Comparison of ENCODE assay signal across 8 cellular contexts in genomic region chr9:72363908-72364678, GRCh38. TPM values are rescaled to one million over a fixed set of nuclear protein-coding genes. Genes with fewer than 3 reads are reported as not detected.
DNase-seq lines count a peak whose midpoint lies in the region; ATAC-seq, FAIRE-seq and TF ChIP-seq lines count a peak whose summit lies in the region.

No MANE protein-coding gene starts in this region.

- no peak for TF ChIP-seq CTCF in GM10248 (IDR thresholded peaks at IDR 0.05; ENCODE audit: control extremely low read depth, extremely low read depth, low read depth, missing control alignments)
- no peak for TF ChIP-seq CTCF in WTC11 (IDR thresholded peaks at IDR 0.05)
- TF ChIP-seq CTCF in bronchial epithelial cell (IDR thresholded peaks at IDR 0.05; ENCODE audit: insufficient read depth, low read length, severe bottlenecking) = no peak

- no peaks in the 10 kb centered on the region for H3K9me3 Mint-ChIP-seq in WTC11

- FAIRE-seq in bronchial epithelial cell (lab: Jason Lieb, UNC) = no peak

- H3K9ac ChIP-seq in Karpas-422 (ENCODE audit: low read length) = peak overlapping the region; percentile 96

- peaks cover 46% of the 10 kb centered on the region for H3K4me1 Mint-ChIP-seq in WTC11

- H3K4me3 ChIP-seq in Karpas-422 (ENCODE audit: low read length) (peak overlapping the region; percentile 92), bronchial epithelial cell (ENCODE audit: low read depth, low read length) (peak overlapping the region; percentile 94)

- H3K27me3 ChIP-seq in Karpas-422 (ENCODE audit: low read length) (no peaks in the 10 kb centered on the region), bronchial epithelial cell (ENCODE audit: control insufficient read depth, insufficient read depth, low read length) (no peaks in the 10 kb centered on the region)

- H3K79me2 ChIP-seq in Karpas-422 (ENCODE audit: low read length) = peaks cover 59% of the 10 kb centered on the region

- no peaks in the 10 kb centered on the region for H3K27me3 Mint-ChIP-seq in WTC11 (ENCODE audit: low read depth)

- no peak overlapping the region for H2AFZ ChIP-seq in Karpas-422 (ENCODE audit: low read length)

- H3K36me3 ChIP-seq in Karpas-422 (ENCODE audit: insufficient read depth, low read length) = peaks cover 35% of the 10 kb centered on the region
- H3K36me3 ChIP-seq in bronchial epithelial cell (ENCODE audit: control insufficient read depth, insufficient read depth, low read length) = peaks cover 10% of the 10 kb centered on the region

- H3K4me3 Mint-ChIP-seq in WTC11 = peak overlapping the region; percentile 95

- peaks cover 42% of the 10 kb centered on the region for H3K36me3 Mint-ChIP-seq in WTC11

- H3K9me2 ChIP-seq in Karpas-422 (replicated peaks; ENCODE audit: insufficient read depth, low read length) = no peaks in the 10 kb centered on the region

- POLR2A ChIA-PET in GM10248 (lab: Yijun Ruan, JAX) (interaction anchor here (0.6 to 2.2 kb wide), 6 partner anchors 8 to 453 kb away, joined by 4 to 15 read pairs (median 8); partner anchors contain the start of genes ABHD17B and C9orf85), WTC11 (lab: Charles Lee) (interaction anchor here (0.7 to 1.8 kb wide), 2 partner anchors 8 to 234 kb away, joined by 4 to 7 read pairs; no protein-coding TSS in a partner anchor)

- peaks cover 40% of the 10 kb centered on the region for H4K20me1 ChIP-seq in Karpas-422 (ENCODE audit: insufficient read depth, low read depth, low read length)

- peak overlapping the region; percentile 36 for H3K27ac ChIP-seq in Karpas-422 (ENCODE audit: low read length)

- CTCF ChIA-PET in GM10248 (lab: Yijun Ruan, JAX) (interaction anchor here (1.6 kb wide), 1 partner anchor 228 kb away, joined by 4 read pairs; no protein-coding TSS in a partner anchor), WTC11 (lab: Charles Lee) (interaction anchor here (1.6 kb wide), 1 partner anchor 458 kb away, joined by 4 read pairs; no protein-coding TSS in a partner anchor)

- peak; percentile 44 for ATAC-seq in GM21723 (IDR thresholded peaks at IDR 0.05; ENCODE audit: unreplicated experiment)
- 0 out of 2 replicates have a peak, but pooled peaks have one; percentile 1 for ATAC-seq in WTC11

- peak overlapping the region; percentile 97 for H3K27ac Mint-ChIP-seq in WTC11

- peak overlapping the region; percentile 94 for H3K4me2 ChIP-seq in Karpas-422 (ENCODE audit: low read depth, low read length, poor library complexity, severe bottlenecking)

- H3K9me3 ChIP-seq in Karpas-422 (ENCODE audit: low read length) = no peaks in the 10 kb centered on the region

- H3K4me1 ChIP-seq in Karpas-422 (ENCODE audit: low read length) = peaks cover 29% of the 10 kb centered on the region

- DNase-seq in GM10248 (ENCODE audit: extremely low spot score) (peak; percentile 84), Karpas-422 (peak; percentile 86), WTC11 (ENCODE audit: low spot score) (peak; percentile 41), bronchial epithelial cell (ENCODE audit: low read depth) (peak; percentile 38), islet precursor cell (peak; percentile 69), NCI-H1930 (lab: John Stamatoyannopoulos, UW) (no peak)
- DNase-seq in stimulated activated CD4-positive, alpha-beta T cell treated with anti-CD3 and anti-CD28 coated beads, Interleukin-12 subunit alpha, Interleukin-12 subunit beta, amount 100 ng/mL, for 4 hours = peak; percentile 69

TF ChIP-seq in WTC11, 78 proteins besides CTCF, POLR2A, EP300 and RAD21:
- TF ChIP-seq TCF7 (CRISPR knock-in tag; IDR thresholded peaks at IDR 0.05; ENCODE audit: low read depth) (no peak), NFATC4 (CRISPR knock-in tag; IDR thresholded peaks at IDR 0.05) (no peak), CBFB (CRISPR knock-in tag; IDR thresholded peaks at IDR 0.05; ENCODE audit: low read depth) (no peak), ZNF425 (CRISPR knock-in tag; conservative IDR thresholded peaks at IDR 0.05) (no peak), FOXK1 (CRISPR knock-in tag; IDR thresholded peaks at IDR 0.05) (no peak), ETV6 (CRISPR knock-in tag; IDR thresholded peaks at IDR 0.05) (no peak), TEAD1 (CRISPR knock-in tag; IDR thresholded peaks at IDR 0.05) (no peak)
- TF ChIP-seq, protein P1, sequence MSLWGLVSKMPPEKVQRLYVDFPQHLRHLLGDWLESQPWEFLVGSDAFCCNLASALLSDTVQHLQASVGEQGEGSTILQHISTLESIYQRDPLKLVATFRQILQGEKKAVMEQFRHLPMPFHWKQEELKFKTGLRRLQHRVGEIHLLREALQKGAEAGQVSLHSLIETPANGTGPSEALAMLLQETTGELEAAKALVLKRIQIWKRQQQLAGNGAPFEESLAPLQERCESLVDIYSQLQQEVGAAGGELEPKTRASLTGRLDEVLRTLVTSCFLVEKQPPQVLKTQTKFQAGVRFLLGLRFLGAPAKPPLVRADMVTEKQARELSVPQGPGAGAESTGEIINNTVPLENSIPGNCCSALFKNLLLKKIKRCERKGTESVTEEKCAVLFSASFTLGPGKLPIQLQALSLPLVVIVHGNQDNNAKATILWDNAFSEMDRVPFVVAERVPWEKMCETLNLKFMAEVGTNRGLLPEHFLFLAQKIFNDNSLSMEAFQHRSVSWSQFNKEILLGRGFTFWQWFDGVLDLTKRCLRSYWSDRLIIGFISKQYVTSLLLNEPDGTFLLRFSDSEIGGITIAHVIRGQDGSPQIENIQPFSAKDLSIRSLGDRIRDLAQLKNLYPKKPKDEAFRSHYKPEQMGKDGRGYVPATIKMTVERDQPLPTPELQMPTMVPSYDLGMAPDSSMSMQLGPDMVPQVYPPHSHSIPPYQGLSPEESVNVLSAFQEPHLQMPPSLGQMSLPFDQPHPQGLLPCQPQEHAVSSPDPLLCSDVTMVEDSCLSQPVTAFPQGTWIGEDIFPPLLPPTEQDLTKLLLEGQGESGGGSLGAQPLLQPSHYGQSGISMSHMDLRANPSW (CRISPR knock-in tag; conservative IDR thresholded peaks at IDR 0.05; ENCODE audit: low read depth) = no peak

RNA-seq across cellular contexts. Expression of gene ZFAND5, which starts 0.9 kb away (rescaled TPM):
- total RNA-seq in Karpas-422 (2014; rRNA removed; shearing (Covaris generic); ENCODE audit: low replicate concordance) = 35.0 and 46.4 TPM in 2 replicates
- total RNA-seq in WTC11 (2021) = 137 to 141 TPM (median 138 TPM) in 3 replicates
- 36.1 and 60.9 TPM in 2 replicates for total RNA-seq in bronchial epithelial cell

Comparison
In these comparisons a context has a peak if more than half of its experiments do, and no peak if none do; other contexts are left out.
1. DNase-seq: peak in GM10248 (single experiment), Karpas-422 (single experiment), WTC11 (single experiment), bronchial epithelial cell (single experiment), islet precursor cell (single experiment) and stimulated activated CD4-positive, alpha-beta T cell treated with anti-CD3 and anti-CD28 coated beads, Interleukin-12 subunit alpha, Interleukin-12 subunit beta, amount 100 ng/mL, for 4 hours (single experiment); none in NCI-H1930 (0 of 2).